ENCODE assay signal across 1 cellular context in genomic region chr19:10289167-10289835, GRCh38.
TF ChIP-seq lines count a peak whose summit lies in the region.

No MANE protein-coding gene starts in this region.

TF ChIP-seq in HepG2, 621 proteins besides CTCF, POLR2A, EP300 and RAD21 (continued from another document):
- TF ChIP-seq MYC (CRISPR knock-in tag; IDR thresholded peaks at IDR 0.05; ENCODE audit: borderline replicate concordance) = peak; percentile 83
